In genomic region chr9:107274096-107274495, GRCh38 we compare ENCODE assay signal across 1 cellular context.
TF ChIP-seq lines count a peak whose summit lies in the region.

No MANE protein-coding gene starts in this region.

TF ChIP-seq in GM12878, 131 proteins besides CTCF, POLR2A, EP300 and RAD21 (continued from another document):
- TF ChIP-seq SIN3A (IDR thresholded peaks at IDR 0.05; ENCODE audit: low read depth, low read length) (0 out of 2 replicates have a peak, but pooled peaks have one; percentile 12), DPF2 (IDR thresholded peaks at IDR 0.05) (peak; percentile 33; the same call in 1 of the 2 replicates)
